ENCODE assay signal across 8 cellular contexts in genomic region chr22:38981659-38982007, GRCh38. TPM values are rescaled to one million over a fixed set of nuclear protein-coding genes. Genes with fewer than 3 reads are reported as not detected.
A peak's percentile ranks its signal among the peaks of the same experiment; 100 is the strongest.
DNase-seq lines count a peak whose midpoint lies in the region; ATAC-seq and TF ChIP-seq lines count a peak whose summit lies in the region.

No MANE protein-coding gene starts in this region.

- DNase-seq in PC-9 = no peak
- DNase-seq in foreskin fibroblast = no peak
- DNase-seq in uterus = no peak
- no peak for DNase-seq in GM19240 (ENCODE audit: insufficient read length, low spot score)

- BruUV-seq in PC-9 (replicated peaks; lab: Mats Ljungman, UMichigan) = TSS peak; percentile 94

- intact Hi-C loops in PC-9 (cut with micrococcal nuclease; ENCODE audit: unreplicated experiment) = loop anchor here (5.0 to 10.0 kb wide), 2 partner anchors 44 to 227 kb away; partner anchors contain the start of gene SUN2
- intact Hi-C loops in uterus (cut with DNase I; ENCODE audit: low total_unique reads) = no loop called here

- H3K9me3 ChIP-seq in PC-9 (ENCODE audit: insufficient read depth, low read depth) (peaks cover 13% of the 10 kb centered on the region), skeletal muscle satellite cell (replicated peaks; ENCODE audit: low read length) (no peaks in the 10 kb centered on the region), uterus (no peaks in the 10 kb centered on the region)

- no peak overlapping the region for H2AFZ ChIP-seq in PC-9

- H3K9me2 ChIP-seq in PC-9 (ENCODE audit: insufficient read depth) = no peaks in the 10 kb centered on the region

- H3K79me2 ChIP-seq in PC-9 (ENCODE audit: low read depth) = peaks cover 14% of the 10 kb centered on the region

- H3K4me2 ChIP-seq in PC-9 (peak overlapping the region; percentile 88), skeletal muscle satellite cell (ENCODE audit: low read length) (peak overlapping the region; percentile 81)

- ATAC-seq in GM18907 (IDR thresholded peaks at IDR 0.05; ENCODE audit: unreplicated experiment) = peak; percentile 3
- ATAC-seq in GM21737 (IDR thresholded peaks at IDR 0.05; ENCODE audit: unreplicated experiment) = no peak
- ATAC-seq in GM18861 (IDR thresholded peaks at IDR 0.05; ENCODE audit: unreplicated experiment) = no peak

- H3K4me1 ChIP-seq in PC-9 (replicated peaks; ENCODE audit: insufficient read depth) = peaks cover 47% of the 10 kb centered on the region
- H3K4me1 ChIP-seq in skeletal muscle satellite cell (ENCODE audit: control insufficient read depth, insufficient read depth, low read length) = peaks cover 16% of the 10 kb centered on the region
- no peaks in the 10 kb centered on the region for H3K4me1 ChIP-seq in uterus

- POLR2A ChIA-PET in PC-9 (lab: Charles Lee; ENCODE audit: unreplicated experiment) = interaction anchor here (0.6 to 0.7 kb wide), 2 partner anchors 40 to 1368 kb away, joined by 3 to 4 read pairs; no protein-coding TSS in a partner anchor

- H3F3A ChIP-seq in PC-9 (ENCODE audit: insufficient read depth, low read depth) = peaks cover 35% of the 10 kb centered on the region

- H3K27ac ChIP-seq in PC-9 = peak overlapping the region; percentile 94
- peak overlapping the region in 1 of 2 donors; percentile 61 for H3K27ac ChIP-seq in uterus

- peaks cover 11% of the 10 kb centered on the region for H3K36me3 ChIP-seq in PC-9 (ENCODE audit: low read depth)
- H3K36me3 ChIP-seq in skeletal muscle satellite cell (ENCODE audit: insufficient read depth, low read length) = no peaks in the 10 kb centered on the region
- H3K36me3 ChIP-seq in uterus = no peaks in the 10 kb centered on the region

- H3K9ac ChIP-seq in skeletal muscle satellite cell (ENCODE audit: low read depth, low read length) = no peak overlapping the region

- no peaks in the 10 kb centered on the region for H4K20me1 ChIP-seq in PC-9 (ENCODE audit: insufficient read depth)

- H3K4me3 ChIP-seq in PC-9 = peak overlapping the region; percentile 58; the same call in 1 of the 2 replicates
- H3K4me3 ChIP-seq in foreskin fibroblast (ENCODE audit: low read depth in 1 of 2, low read length in 2 of 2) = peak overlapping the region; percentile 38 to 58
- H3K4me3 ChIP-seq in skeletal muscle satellite cell (ENCODE audit: low read length) = peak overlapping the region; percentile 66
- peak overlapping the region in 1 of 2 donors; percentile 37 for H3K4me3 ChIP-seq in uterus

- TF ChIP-seq CTCF in PC-9 (conservative IDR thresholded peaks at IDR 0.05) = no peak
- no peak for TF ChIP-seq CTCF in foreskin fibroblast (IDR thresholded peaks at IDR 0.05; ENCODE audit: low read depth, low read length)
- TF ChIP-seq CTCF in uterus (IDR thresholded peaks at IDR 0.05) = no peak

- no peaks in the 10 kb centered on the region for H3K27me3 ChIP-seq in PC-9 (ENCODE audit: insufficient read depth, low read depth)
- peaks cover 2% of the 10 kb centered on the region for H3K27me3 ChIP-seq in skeletal muscle satellite cell (ENCODE audit: control insufficient read depth, insufficient read depth, low read length)
- H3K27me3 ChIP-seq in uterus = no peaks in the 10 kb centered on the region

- CTCF ChIA-PET in PC-9 (lab: Charles Lee) = interaction anchor here (0.9 to 1.1 kb wide), 2 partner anchors 179 to 213 kb away, joined by 3 read pairs; no protein-coding TSS in a partner anchor

- TF ChIP-seq POLR2A in uterus (IDR thresholded peaks at IDR 0.05) = no peak

RNA-seq across cellular contexts. Expression of gene APOBEC3B, which starts 0.5 kb away (rescaled TPM):
- total RNA-seq in PC-9 (2021) = 66.5 and 83.6 TPM in 2 replicates
- total RNA-seq in skeletal muscle satellite cell (2012; rRNA removed) = 2.3 and 2.8 TPM in 2 replicates
- 1 to 10 TPM in 2 of 4 donors, not detected in 2; 1.2 to 1.5 TPM for total RNA-seq in uterus

RNA-seq across cellular contexts. Expression of gene APOBEC3A, which starts 24.2 kb away (rescaled TPM):
- total RNA-seq in PC-9 (2021) = not detected in 2 replicates
- total RNA-seq in skeletal muscle satellite cell (2012; rRNA removed) = not detected in 2 replicates
- total RNA-seq in uterus = not detected

RNA-seq across cellular contexts. Expression of gene APOBEC3C, which starts 32.4 kb away (rescaled TPM):
- total RNA-seq in PC-9 (2021) (64.6 and 66.5 TPM in 2 replicates), uterus (10 to 100 TPM in 1 of 4 donors, 1 to 10 TPM in 3; 3.6 to 48.2 (median 6.7) TPM)
- total RNA-seq in skeletal muscle satellite cell (2012; rRNA removed) = 8.5 and 13.2 TPM in 2 replicates

RNA-seq across cellular contexts. Expression of gene APOBEC3D, which starts 39.3 kb away (rescaled TPM):
- total RNA-seq in PC-9 (2021) (23.7 and 33.6 TPM in 2 replicates), uterus (1 to 10 TPM in 2 of 4 donors, not detected in 2; 2.1 to 9.6 TPM)
- 2.0 and 2.3 TPM in 2 replicates for total RNA-seq in skeletal muscle satellite cell (2012; rRNA removed)

RNA-seq across cellular contexts. Expression of gene APOBEC3F, which starts 59.0 kb away (rescaled TPM):
- total RNA-seq in PC-9 (2021) (28.3 and 29.6 TPM in 2 replicates), uterus (10 to 100 TPM in 1 of 4 donors, 1 to 10 TPM in 2, not detected in 1; 1.2 to 26.6 (median 4.2) TPM)
- 2.8 and 4.6 TPM in 2 replicates for total RNA-seq in skeletal muscle satellite cell (2012; rRNA removed)

Comparison
In these comparisons a context has a peak if more than half of its experiments do, and no peak if none do; other contexts are left out.
1. RNA of gene APOBEC3B, which starts 0.5 kb away (total RNA-seq): 66.5 to 83.6 TPM in PC-9; 1.2 to 1.5 TPM in uterus; every median in the first group is over 10 times any median in the second.